Comparison of ENCODE assay signal across 1 cellular context in genomic region chrX:153409414-153410101, GRCh38.
TF ChIP-seq lines count a peak whose summit lies in the region.

No MANE protein-coding gene starts in this region.

TF ChIP-seq in HepG2, 621 proteins besides CTCF, POLR2A, EP300 and RAD21 (continued from another document and continues in another):
- TF ChIP-seq ZNF609 (CRISPR knock-in tag; IDR thresholded peaks at IDR 0.05; ENCODE audit: borderline replicate concordance) = peak; percentile 56; the same call in 1 of the 2 replicates
- no peak for TF ChIP-seq ZNF747 (CRISPR knock-in tag; IDR thresholded peaks at IDR 0.05; ENCODE audit: borderline replicate concordance)
- peak; percentile 90 for TF ChIP-seq ZBTB33 (CRISPR knock-in tag; IDR thresholded peaks at IDR 0.05)
- TF ChIP-seq KAT7 (CRISPR knock-in tag; IDR thresholded peaks at IDR 0.05; ENCODE audit: borderline replicate concordance) = no peak
- TF ChIP-seq ZNF556 (CRISPR knock-in tag; IDR thresholded peaks at IDR 0.05; ENCODE audit: borderline replicate concordance) = peak; percentile 23; the same call in 1 of the 2 replicates
- no peak for TF ChIP-seq ZNF543 (CRISPR knock-in tag; IDR thresholded peaks at IDR 0.05)
- 0 out of 2 replicates have a peak, but pooled peaks have one; percentile 33 for TF ChIP-seq NR2C2 (CRISPR knock-in tag; IDR thresholded peaks at IDR 0.05; ENCODE audit: borderline replicate concordance)
- TF ChIP-seq SIX1 (CRISPR knock-in tag; IDR thresholded peaks at IDR 0.05; ENCODE audit: borderline replicate concordance) = no peak
- no peak for TF ChIP-seq ZFY (CRISPR knock-in tag; IDR thresholded peaks at IDR 0.05)
- TF ChIP-seq GATAD2A (CRISPR knock-in tag; IDR thresholded peaks at IDR 0.05) = peak; percentile 61
- peak; percentile 10; the same call in 1 of the 2 replicates for TF ChIP-seq SOX5 (CRISPR knock-in tag; IDR thresholded peaks at IDR 0.05; ENCODE audit: borderline replicate concordance)
- no peak for TF ChIP-seq WIZ (CRISPR knock-in tag; IDR thresholded peaks at IDR 0.05)
- TF ChIP-seq ARID4A (CRISPR knock-in tag; IDR thresholded peaks at IDR 0.05; ENCODE audit: borderline replicate concordance) = peak; percentile 55; the same call in 1 of the 2 replicates
- TF ChIP-seq SNAPC4 (CRISPR knock-in tag; IDR thresholded peaks at IDR 0.05) = no peak
- TF ChIP-seq MLXIP (CRISPR knock-in tag; IDR thresholded peaks at IDR 0.05; ENCODE audit: borderline replicate concordance) = no peak
- peak; percentile 64; the same call in 1 of the 2 replicates for TF ChIP-seq HNF4G (IDR thresholded peaks at IDR 0.05; ENCODE audit: borderline replicate concordance, low read depth, low read length)
- TF ChIP-seq HNF4G (CRISPR knock-in tag; IDR thresholded peaks at IDR 0.05; ENCODE audit: borderline replicate concordance, low read depth) = peak; percentile 60; the same call in 1 of the 2 replicates
- peak; percentile 31; the same call in 1 of the 2 replicates for TF ChIP-seq GABPB1 (CRISPR knock-in tag; IDR thresholded peaks at IDR 0.05)
- peak; percentile 73; the same call in 1 of the 2 replicates for TF ChIP-seq ZBTB7A (CRISPR knock-in tag; IDR thresholded peaks at IDR 0.05)
- TF ChIP-seq SAFB2 (CRISPR knock-in tag; IDR thresholded peaks at IDR 0.05; ENCODE audit: borderline replicate concordance, low read depth) = no peak
- TF ChIP-seq HMGA1 (CRISPR knock-in tag; conservative IDR thresholded peaks at IDR 0.05) = no peak
- TF ChIP-seq BRF2 (CRISPR knock-in tag; IDR thresholded peaks at IDR 0.05) = no peak
- TF ChIP-seq MIER2 (CRISPR knock-in tag; IDR thresholded peaks at IDR 0.05) = no peak
- no peak for TF ChIP-seq CREBL2 (CRISPR knock-in tag; IDR thresholded peaks at IDR 0.05; ENCODE audit: borderline replicate concordance)
- TF ChIP-seq HNF1A (IDR thresholded peaks at IDR 0.05; ENCODE audit: low read depth) = no peak
- peak; percentile 38; the same call in 1 of the 2 replicates for TF ChIP-seq HNF1A (CRISPR knock-in tag; IDR thresholded peaks at IDR 0.05; ENCODE audit: borderline replicate concordance)
- 0 out of 2 replicates have a peak, but pooled peaks have one; percentile 44 for TF ChIP-seq ZNF225 (CRISPR knock-in tag; IDR thresholded peaks at IDR 0.05)
